Comparison of ENCODE assay signal across 1 cellular context in the genomic region with DNA sequence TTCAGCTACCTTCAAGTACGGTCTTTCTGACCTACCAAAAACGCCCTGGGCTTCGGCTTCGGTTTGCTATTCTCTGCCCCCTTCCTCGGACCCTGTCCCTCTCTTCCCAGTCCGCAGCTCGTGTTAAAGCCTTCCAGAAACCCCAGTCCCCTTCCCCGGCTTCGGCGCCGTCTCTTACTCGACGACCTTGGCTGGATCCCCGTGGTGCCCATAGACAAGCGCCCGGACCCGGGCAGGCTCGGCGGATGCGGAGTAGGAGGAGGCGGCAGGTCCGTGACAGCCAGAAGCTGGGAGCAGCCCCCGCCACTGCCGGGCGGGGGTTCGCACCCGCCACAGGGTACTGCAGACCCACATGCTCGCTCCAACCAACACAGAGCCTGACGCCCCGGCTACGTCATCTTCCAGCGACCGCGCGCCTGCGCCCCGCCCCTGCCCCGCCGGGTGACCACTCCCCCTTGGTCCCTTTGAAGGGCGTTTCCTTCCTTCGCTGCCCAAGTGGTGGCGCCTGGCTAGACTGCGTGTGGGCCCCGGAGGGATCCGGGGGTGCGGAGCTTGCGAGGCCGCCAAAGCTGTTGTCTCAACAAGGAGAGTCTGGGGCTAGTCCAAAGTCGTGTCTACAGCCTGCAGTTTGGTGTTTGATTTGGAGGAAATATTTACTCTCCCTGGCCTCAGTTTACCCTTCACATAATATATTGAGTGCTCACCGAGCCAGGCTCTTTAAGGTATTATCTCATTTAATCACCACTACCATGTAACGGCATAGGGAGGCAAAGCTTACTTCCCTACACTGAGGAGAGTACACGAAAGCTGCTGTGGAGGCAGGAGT.
TF ChIP-seq lines count a peak whose summit lies in the region.

A gene with protein sequence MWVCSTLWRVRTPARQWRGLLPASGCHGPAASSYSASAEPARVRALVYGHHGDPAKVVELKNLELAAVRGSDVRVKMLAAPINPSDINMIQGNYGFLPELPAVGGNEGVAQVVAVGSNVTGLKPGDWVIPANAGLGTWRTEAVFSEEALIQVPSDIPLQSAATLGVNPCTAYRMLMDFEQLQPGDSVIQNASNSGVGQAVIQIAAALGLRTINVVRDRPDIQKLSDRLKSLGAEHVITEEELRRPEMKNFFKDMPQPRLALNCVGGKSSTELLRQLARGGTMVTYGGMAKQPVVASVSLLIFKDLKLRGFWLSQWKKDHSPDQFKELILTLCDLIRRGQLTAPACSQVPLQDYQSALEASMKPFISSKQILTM (minus strand): TSS at position 382 of the 826 bp plus-strand sequence. CDS start 28 bp downstream, at position 354.

TF ChIP-seq in K562, 482 proteins besides CTCF, POLR2A, EP300 and RAD21 (continued from another document and continues in another):
- TF ChIP-seq, protein P1, sequence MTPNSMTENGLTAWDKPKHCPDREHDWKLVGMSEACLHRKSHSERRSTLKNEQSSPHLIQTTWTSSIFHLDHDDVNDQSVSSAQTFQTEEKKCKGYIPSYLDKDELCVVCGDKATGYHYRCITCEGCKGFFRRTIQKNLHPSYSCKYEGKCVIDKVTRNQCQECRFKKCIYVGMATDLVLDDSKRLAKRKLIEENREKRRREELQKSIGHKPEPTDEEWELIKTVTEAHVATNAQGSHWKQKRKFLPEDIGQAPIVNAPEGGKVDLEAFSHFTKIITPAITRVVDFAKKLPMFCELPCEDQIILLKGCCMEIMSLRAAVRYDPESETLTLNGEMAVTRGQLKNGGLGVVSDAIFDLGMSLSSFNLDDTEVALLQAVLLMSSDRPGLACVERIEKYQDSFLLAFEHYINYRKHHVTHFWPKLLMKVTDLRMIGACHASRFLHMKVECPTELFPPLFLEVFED (CRISPR knock-in tag; conservative IDR thresholded peaks at IDR 0.05), result no peak
- TF ChIP-seq KDM5B (IDR thresholded peaks at IDR 0.05; ENCODE audit: insufficient replicate concordance, low read depth, low read length) (peak; percentile 94), ESRRA (IDR thresholded peaks at IDR 0.05; ENCODE audit: borderline replicate concordance, low read depth) (peak; percentile 82), MCM2 (IDR thresholded peaks at IDR 0.05; ENCODE audit: low read depth) (no peak), YY1 (IDR thresholded peaks at IDR 0.05; ENCODE audit: borderline replicate concordance in 1 of 3, control insufficient read depth in 1 of 3, extremely low read depth in 1 of 3, insufficient read depth in 3 of 3, insufficient read length in 1 of 3, insufficient replicate concordance in 2 of 3, low read depth in 1 of 3, low read length in 2 of 3) (peak in 2 of 3 experiments; percentile 77 to 78), ZNF224 (CRISPR knock-in tag; IDR thresholded peaks at IDR 0.05) (0 out of 2 replicates have a peak, but pooled peaks have one; percentile 51), FOXK1 (CRISPR knock-in tag; IDR thresholded peaks at IDR 0.05; ENCODE audit: borderline replicate concordance) (peak; percentile 89), KLF1 (tag; IDR thresholded peaks at IDR 0.05) (peak; percentile 94), KHSRP (IDR thresholded peaks at IDR 0.05) (peak; percentile 75), PTTG1 (tag; IDR thresholded peaks at IDR 0.05; ENCODE audit: low read depth) (no peak), ZNF551 (CRISPR knock-in tag; IDR thresholded peaks at IDR 0.05) (no peak), RBM17 (IDR thresholded peaks at IDR 0.05; ENCODE audit: borderline replicate concordance, low read depth, low read length) (no peak), IRF2 (CRISPR knock-in tag; IDR thresholded peaks at IDR 0.05) (no peak), CREB1 (IDR thresholded peaks at IDR 0.05) (peak; percentile 98), CREB1 (CRISPR knock-in tag; IDR thresholded peaks at IDR 0.05) (peak; percentile 98)
- TF ChIP-seq, protein P2, sequence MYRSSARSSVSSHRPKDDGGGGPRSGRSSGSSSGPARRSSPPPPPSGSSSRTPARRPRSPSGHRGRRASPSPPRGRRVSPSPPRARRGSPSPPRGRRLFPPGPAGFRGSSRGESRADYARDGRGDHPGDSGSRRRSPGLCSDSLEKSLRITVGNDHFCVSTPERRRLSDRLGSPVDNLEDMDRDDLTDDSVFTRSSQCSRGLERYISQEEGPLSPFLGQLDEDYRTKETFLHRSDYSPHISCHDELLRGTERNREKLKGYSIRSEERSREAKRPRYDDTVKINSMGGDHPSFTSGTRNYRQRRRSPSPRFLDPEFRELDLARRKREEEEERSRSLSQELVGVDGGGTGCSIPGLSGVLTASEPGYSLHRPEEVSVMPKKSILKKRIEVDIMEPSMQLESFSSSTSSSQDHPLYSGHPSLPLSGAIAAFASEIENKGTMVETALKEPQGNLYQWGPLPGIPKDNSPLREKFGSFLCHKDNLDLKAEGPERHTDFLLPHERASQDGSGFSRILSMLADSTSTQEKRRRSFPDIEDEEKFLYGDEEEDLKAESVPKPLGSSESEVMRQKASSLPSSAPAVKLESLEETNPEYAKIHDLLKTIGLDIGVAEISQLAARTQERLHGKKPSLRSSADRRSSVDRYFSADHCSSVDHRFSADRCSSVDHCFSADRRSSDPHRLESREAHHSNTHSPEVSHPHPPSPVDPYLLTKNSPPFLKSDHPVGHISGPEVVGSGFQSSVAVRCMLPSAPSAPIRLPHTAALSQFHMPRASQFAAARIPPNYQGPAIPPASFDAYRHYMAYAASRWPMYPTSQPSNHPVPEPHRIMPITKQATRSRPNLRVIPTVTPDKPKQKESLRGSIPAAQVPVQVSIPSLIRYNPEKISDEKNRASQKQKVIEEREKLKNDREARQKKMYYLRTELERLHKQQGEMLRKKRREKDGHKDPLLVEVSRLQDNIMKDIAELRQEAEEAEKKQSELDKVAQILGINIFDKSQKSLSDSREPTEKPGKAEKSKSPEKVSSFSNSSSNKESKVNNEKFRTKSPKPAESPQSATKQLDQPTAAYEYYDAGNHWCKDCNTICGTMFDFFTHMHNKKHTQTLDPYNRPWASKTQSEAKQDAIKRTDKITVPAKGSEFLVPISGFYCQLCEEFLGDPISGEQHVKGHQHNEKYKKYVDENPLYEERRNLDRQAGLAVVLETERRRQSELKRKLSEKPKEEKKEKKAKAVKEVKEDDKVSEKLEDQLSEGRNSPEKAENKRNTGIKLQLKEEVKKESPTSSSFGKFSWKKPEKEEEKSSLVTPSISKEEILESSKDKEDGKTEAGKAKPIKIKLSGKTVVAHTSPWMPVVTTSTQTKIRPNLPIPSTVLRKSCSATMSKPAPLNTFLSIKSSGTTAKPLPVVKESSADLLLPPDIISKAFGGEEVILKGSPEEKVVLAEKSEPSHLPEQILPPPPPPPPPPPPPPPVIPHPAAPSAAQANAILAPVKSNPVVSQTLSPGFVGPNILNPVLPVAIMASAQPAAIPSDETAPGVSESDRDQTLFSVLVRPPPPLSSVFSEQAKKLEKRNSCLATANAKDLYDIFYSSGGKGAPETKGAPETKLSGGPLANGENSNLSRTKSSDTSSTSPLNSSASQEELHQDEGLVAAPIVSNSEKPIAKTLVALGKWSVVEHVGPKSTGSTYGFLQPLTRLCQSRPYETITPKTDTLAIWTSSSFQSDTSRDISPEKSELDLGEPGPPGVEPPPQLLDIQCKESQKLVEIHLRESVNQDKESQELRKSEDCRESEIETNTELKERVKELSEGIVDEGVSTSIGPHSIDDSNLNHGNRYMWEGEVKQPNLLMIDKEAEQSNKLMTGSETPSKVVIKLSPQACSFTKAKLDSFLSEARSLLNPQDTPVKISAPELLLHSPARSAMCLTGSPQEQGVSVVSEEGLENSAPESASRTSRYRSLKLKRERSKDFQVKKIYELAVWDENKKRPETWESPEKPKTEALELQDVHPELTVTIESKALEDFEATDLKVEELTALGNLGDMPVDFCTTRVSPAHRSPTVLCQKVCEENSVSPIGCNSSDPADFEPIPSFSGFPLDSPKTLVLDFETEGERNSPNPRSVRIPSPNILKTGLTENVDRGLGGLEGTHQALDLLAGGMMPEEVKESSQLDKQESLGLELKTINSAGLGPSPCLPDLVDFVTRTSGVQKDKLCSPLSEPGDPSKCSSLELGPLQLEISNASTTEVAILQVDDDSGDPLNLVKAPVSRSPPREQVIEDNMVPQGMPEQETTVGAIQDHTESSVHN (IDR thresholded peaks at IDR 0.05; ENCODE audit: borderline replicate concordance in 1 of 2, low read depth in 1 of 2), result no peak
- TF ChIP-seq, protein P3, sequence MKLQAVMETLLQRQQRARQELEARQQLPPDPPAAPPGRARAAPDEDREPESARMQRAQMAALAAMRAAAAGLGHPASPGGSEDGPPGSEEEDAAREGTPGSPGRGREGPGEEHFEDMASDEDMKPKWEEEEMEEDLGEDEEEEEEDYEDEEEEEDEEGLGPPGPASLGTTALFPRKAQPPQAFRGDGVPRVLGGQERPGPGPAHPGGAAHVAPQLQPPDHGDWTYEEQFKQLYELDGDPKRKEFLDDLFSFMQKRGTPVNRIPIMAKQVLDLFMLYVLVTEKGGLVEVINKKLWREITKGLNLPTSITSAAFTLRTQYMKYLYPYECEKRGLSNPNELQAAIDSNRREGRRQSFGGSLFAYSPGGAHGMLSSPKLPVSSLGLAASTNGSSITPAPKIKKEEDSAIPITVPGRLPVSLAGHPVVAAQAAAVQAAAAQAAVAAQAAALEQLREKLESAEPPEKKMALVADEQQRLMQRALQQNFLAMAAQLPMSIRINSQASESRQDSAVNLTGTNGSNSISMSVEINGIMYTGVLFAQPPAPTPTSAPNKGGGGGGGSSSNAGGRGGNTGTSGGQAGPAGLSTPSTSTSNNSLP (IDR thresholded peaks at IDR 0.05; ENCODE audit: borderline replicate concordance, low read depth, low read length), result no peak
- TF ChIP-seq, protein P4, sequence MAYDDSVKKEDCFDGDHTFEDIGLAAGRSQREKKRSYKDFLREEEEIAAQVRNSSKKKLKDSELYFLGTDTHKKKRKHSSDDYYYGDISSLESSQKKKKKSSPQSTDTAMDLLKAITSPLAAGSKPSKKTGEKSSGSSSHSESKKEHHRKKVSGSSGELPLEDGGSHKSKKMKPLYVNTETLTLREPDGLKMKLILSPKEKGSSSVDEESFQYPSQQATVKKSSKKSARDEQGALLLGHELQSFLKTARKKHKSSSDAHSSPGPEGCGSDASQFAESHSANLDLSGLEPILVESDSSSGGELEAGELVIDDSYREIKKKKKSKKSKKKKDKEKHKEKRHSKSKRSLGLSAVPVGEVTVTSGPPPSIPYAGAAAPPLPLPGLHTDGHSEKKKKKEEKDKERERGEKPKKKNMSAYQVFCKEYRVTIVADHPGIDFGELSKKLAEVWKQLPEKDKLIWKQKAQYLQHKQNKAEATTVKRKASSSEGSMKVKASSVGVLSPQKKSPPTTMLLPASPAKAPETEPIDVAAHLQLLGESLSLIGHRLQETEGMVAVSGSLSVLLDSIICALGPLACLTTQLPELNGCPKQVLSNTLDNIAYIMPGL (CRISPR knock-in tag; IDR thresholded peaks at IDR 0.05), result no peak; the same call in 1 of the 2 replicates
- TF ChIP-seq, protein P5, sequence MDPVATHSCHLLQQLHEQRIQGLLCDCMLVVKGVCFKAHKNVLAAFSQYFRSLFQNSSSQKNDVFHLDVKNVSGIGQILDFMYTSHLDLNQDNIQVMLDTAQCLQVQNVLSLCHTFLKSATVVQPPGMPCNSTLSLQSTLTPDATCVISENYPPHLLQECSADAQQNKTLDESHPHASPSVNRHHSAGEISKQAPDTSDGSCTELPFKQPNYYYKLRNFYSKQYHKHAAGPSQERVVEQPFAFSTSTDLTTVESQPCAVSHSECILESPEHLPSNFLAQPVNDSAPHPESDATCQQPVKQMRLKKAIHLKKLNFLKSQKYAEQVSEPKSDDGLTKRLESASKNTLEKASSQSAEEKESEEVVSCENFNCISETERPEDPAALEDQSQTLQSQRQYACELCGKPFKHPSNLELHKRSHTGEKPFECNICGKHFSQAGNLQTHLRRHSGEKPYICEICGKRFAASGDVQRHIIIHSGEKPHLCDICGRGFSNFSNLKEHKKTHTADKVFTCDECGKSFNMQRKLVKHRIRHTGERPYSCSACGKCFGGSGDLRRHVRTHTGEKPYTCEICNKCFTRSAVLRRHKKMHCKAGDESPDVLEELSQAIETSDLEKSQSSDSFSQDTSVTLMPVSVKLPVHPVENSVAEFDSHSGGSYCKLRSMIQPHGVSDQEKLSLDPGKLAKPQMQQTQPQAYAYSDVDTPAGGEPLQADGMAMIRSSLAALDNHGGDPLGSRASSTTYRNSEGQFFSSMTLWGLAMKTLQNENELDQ (CRISPR knock-in tag; IDR thresholded peaks at IDR 0.05; ENCODE audit: borderline replicate concordance), result peak; percentile 90; the same call in 1 of the 2 replicates
- TF ChIP-seq, protein P6, sequence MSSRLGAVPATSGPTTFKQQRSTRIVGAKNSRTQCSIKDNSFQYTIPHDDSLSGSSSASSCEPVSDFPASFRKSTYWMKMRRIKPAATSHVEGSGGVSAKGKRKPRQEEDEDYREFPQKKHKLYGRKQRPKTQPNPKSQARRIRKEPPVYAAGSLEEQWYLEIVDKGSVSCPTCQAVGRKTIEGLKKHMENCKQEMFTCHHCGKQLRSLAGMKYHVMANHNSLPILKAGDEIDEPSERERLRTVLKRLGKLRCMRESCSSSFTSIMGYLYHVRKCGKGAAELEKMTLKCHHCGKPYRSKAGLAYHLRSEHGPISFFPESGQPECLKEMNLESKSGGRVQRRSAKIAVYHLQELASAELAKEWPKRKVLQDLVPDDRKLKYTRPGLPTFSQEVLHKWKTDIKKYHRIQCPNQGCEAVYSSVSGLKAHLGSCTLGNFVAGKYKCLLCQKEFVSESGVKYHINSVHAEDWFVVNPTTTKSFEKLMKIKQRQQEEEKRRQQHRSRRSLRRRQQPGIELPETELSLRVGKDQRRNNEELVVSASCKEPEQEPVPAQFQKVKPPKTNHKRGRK (tag; IDR thresholded peaks at IDR 0.05), result no peak
- TF ChIP-seq, protein P7, sequence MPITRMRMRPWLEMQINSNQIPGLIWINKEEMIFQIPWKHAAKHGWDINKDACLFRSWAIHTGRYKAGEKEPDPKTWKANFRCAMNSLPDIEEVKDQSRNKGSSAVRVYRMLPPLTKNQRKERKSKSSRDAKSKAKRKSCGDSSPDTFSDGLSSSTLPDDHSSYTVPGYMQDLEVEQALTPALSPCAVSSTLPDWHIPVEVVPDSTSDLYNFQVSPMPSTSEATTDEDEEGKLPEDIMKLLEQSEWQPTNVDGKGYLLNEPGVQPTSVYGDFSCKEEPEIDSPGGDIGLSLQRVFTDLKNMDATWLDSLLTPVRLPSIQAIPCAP (CRISPR knock-in tag; IDR thresholded peaks at IDR 0.05; ENCODE audit: borderline replicate concordance), result peak; percentile 71; the same call in 1 of the 2 replicates
- TF ChIP-seq, protein P8, sequence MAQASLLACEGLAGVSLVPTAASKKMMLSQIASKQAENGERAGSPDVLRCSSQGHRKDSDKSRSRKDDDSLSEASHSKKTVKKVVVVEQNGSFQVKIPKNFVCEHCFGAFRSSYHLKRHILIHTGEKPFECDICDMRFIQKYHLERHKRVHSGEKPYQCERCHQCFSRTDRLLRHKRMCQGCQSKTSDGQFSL (CRISPR knock-in tag; IDR thresholded peaks at IDR 0.05), result 0 out of 2 replicates have a peak, but pooled peaks have one; percentile 48
- TF ChIP-seq, protein P8 (tag; IDR thresholded peaks at IDR 0.05), result no peak
